8 cellular contexts compared by ENCODE assay signal in genomic region chr4:80471701-80472100, GRCh38.
DNase-seq lines count a peak whose midpoint lies in the region; ATAC-seq and TF ChIP-seq lines count a peak whose summit lies in the region.

No MANE protein-coding gene starts in this region.

- TF ChIP-seq CTCF in GM23338 (conservative IDR thresholded peaks at IDR 0.05; ENCODE audit: low read depth in 2 of 2): no peak
- no peak for TF ChIP-seq CTCF in fibroblast of pulmonary artery (IDR thresholded peaks at IDR 0.05; ENCODE audit: low read length, missing control alignments)

- peaks cover 29% of the 10 kb centered on the region for H3K4me1 Mint-ChIP-seq in GM23338

- no peaks in the 10 kb centered on the region for H3K36me3 Mint-ChIP-seq in GM23338 (ENCODE audit: low read depth)
- no peaks in the 10 kb centered on the region for H3K36me3 Mint-ChIP-seq in activated naive CD4-positive, alpha-beta T cell treated with anti-CD3 and anti-CD28 coated beads, Interleukin-2, amount 50 U/mL, for 72 hours

- H3K36me3 ChIP-seq in GM23338 (ENCODE audit: insufficient read depth): no peaks in the 10 kb centered on the region

- no peaks in the 10 kb centered on the region for H3K79me2 ChIP-seq in GM23338 (replicated peaks; ENCODE audit: insufficient read depth)

- peaks cover 25% of the 10 kb centered on the region for H3K4me1 ChIP-seq in GM23338 (ENCODE audit: insufficient read depth)

- H3K27me3 Mint-ChIP-seq in GM23338 (ENCODE audit: insufficient read depth, low read depth, poor library complexity): peaks cover 3% of the 10 kb centered on the region

- H3K27ac ChIP-seq in GM23338 (ENCODE audit: low read depth): peak overlapping the region; percentile 85

- peak overlapping the region; percentile 37; the same call in 1 of the 2 replicates for H3K4me3 ChIP-seq in GM23338
- peak overlapping the region; percentile 21 for H3K4me3 ChIP-seq in fibroblast of pulmonary artery (replicated peaks; ENCODE audit: low read depth, low read length)

- no peaks in the 10 kb centered on the region for H3K27me3 ChIP-seq in GM23338 (ENCODE audit: insufficient read depth)

- peak overlapping the region; percentile 48; the same call in 1 of the 2 replicates for H2AFZ ChIP-seq in GM23338

- H3K9me2 ChIP-seq in GM23338 (ENCODE audit: insufficient read depth): no peaks in the 10 kb centered on the region; the same call in 1 of the 2 replicates

- H3F3A ChIP-seq in GM23338 (replicated peaks; ENCODE audit: low read depth): no peaks in the 10 kb centered on the region

- DNase-seq in GM23338 (ENCODE audit: low spot score): peak; percentile 68
- DNase-seq in NCI-H748 (lab: John Stamatoyannopoulos, UW; ENCODE audit: unreplicated experiment): peak; percentile 80
- peak; percentile 3 for DNase-seq in fibroblast of pulmonary artery (ENCODE audit: low read depth)
- DNase-seq in renal cortical epithelial cell (ENCODE audit: low read depth): peak; percentile 59
- DNase-seq in activated naive CD4-positive, alpha-beta T cell treated with anti-CD3 and anti-CD28 coated beads, Interleukin-2, amount 50 U/mL, for 72 hours (ENCODE audit: low spot score in 2 of 2): no peak
- DNase-seq in activated CD4-positive, alpha-beta T cell treated with anti-CD3 and anti-CD28 coated beads, Interleukin-2, amount 50 U/mL, for 48 hours: no peak

- peak overlapping the region; percentile 91 for H3K27ac Mint-ChIP-seq in GM23338
- H3K27ac Mint-ChIP-seq in activated naive CD4-positive, alpha-beta T cell treated with anti-CD3 and anti-CD28 coated beads, Interleukin-2, amount 50 U/mL, for 72 hours: no peak overlapping the region

- H3K4me2 ChIP-seq in GM23338: peak overlapping the region; percentile 63

- H3K4me3 Mint-ChIP-seq in GM23338: peak overlapping the region; percentile 49

- H3K9me3 Mint-ChIP-seq in GM23338: no peaks in the 10 kb centered on the region
- peaks cover 8 to 16% of the 10 kb centered on the region in 2 donors for H3K9me3 Mint-ChIP-seq in activated naive CD4-positive, alpha-beta T cell treated with anti-CD3 and anti-CD28 coated beads, Interleukin-2, amount 50 U/mL, for 72 hours

- H4K20me1 ChIP-seq in GM23338 (replicated peaks; ENCODE audit: insufficient read depth): no peaks in the 10 kb centered on the region

- ATAC-seq in GM23338: peak; percentile 99
- no peak for ATAC-seq in HG02970 (IDR thresholded peaks at IDR 0.05; ENCODE audit: low FRiP score, unreplicated experiment)
- no peak for ATAC-seq in GM21367 (IDR thresholded peaks at IDR 0.05; ENCODE audit: unreplicated experiment)
- ATAC-seq in activated naive CD4-positive, alpha-beta T cell treated with anti-CD3 and anti-CD28 coated beads, Interleukin-2, amount 50 U/mL, for 72 hours: no peak

TF ChIP-seq in GM23338, 12 proteins besides CTCF, POLR2A, EP300 and RAD21:
- TF ChIP-seq NANOG (IDR thresholded peaks at IDR 0.05; ENCODE audit: borderline replicate concordance): no peak
- no peak for TF ChIP-seq ZNF462 (CRISPR knock-in tag; IDR thresholded peaks at IDR 0.05)
- no peak for TF ChIP-seq POLR2AphosphoS5 (IDR thresholded peaks at IDR 0.05; ENCODE audit: low read depth)
- TF ChIP-seq EZH2 (IDR thresholded peaks at IDR 0.05; ENCODE audit: low read depth, unreplicated experiment): no peak
- TF ChIP-seq STAT1 (IDR thresholded peaks at IDR 0.05; ENCODE audit: unreplicated experiment): no peak
- TF ChIP-seq ZNF114 (CRISPR knock-in tag; IDR thresholded peaks at IDR 0.05): no peak
- no peak for TF ChIP-seq ETS1 (IDR thresholded peaks at IDR 0.05)
- no peak for TF ChIP-seq ZNF331 (CRISPR knock-in tag; IDR thresholded peaks at IDR 0.05; ENCODE audit: low read depth)
- no peak for TF ChIP-seq CREB1 (CRISPR knock-in tag; IDR thresholded peaks at IDR 0.05; ENCODE audit: low read depth)
- TF ChIP-seq JUNB (IDR thresholded peaks at IDR 0.05; ENCODE audit: unreplicated experiment): no peak

Comparison
In these comparisons a context has a peak if more than half of its experiments do, and no peak if none do; other contexts are left out.
1. DNase-seq: peak in GM23338 (single experiment), NCI-H748 (single experiment), fibroblast of pulmonary artery (single experiment) and renal cortical epithelial cell (single experiment); none in activated naive CD4-positive, alpha-beta T cell treated with anti-CD3 and anti-CD28 coated beads, Interleukin-2, amount 50 U/mL, for 72 hours (0 of 2) and activated CD4-positive, alpha-beta T cell treated with anti-CD3 and anti-CD28 coated beads, Interleukin-2, amount 50 U/mL, for 48 hours (0 of 2).